ENCODE assay signal across 18 cellular contexts in genomic region chr10:112136816-112137215, GRCh38. TPM values are rescaled to one million over a fixed set of nuclear protein-coding genes. Genes with fewer than 3 reads are reported as not detected.
DNase-seq lines count a peak whose midpoint lies in the region; FAIRE-seq and TF ChIP-seq lines count a peak whose summit lies in the region.
"Had no signal": no experiment of that assay in that cellular context is flagged by ENCODE, and none has a peak within 500 bp of the region (broad histone marks: within the 10 kb centered on the region; RNA-seq: fewer than 3 reads in every experiment).

No MANE protein-coding gene starts in this region.

- H3K9me3 ChIP-seq in HEK293 (ENCODE audit: control insufficient read depth, insufficient read depth, low read depth, low read length) = no peaks in the 10 kb centered on the region
- no peaks in the 10 kb centered on the region for H3K9me3 ChIP-seq in neural progenitor cell (ENCODE audit: low read depth)
- H3K9me3 ChIP-seq in Karpas-422 (ENCODE audit: low read length) = no peaks in the 10 kb centered on the region
- H3K9me3 ChIP-seq: A549, BLaER1 had no signal

- H3K36me3 ChIP-seq in HEK293 (ENCODE audit: control insufficient read depth in 2 of 2, insufficient read depth in 1 of 2, low read length in 2 of 2) (no peaks in the 10 kb centered on the region), neural progenitor cell (no peaks in the 10 kb centered on the region), Karpas-422 (ENCODE audit: insufficient read depth, low read length) (peaks cover 88% of the 10 kb centered on the region)
- H3K36me3 ChIP-seq: BLaER1 had no signal

- no peak for TF ChIP-seq CTCF in HEK293 (tag by site-specific recombination; IDR thresholded peaks at IDR 0.05)
- TF ChIP-seq CTCF in neural progenitor cell (IDR thresholded peaks at IDR 0.05) = no peak

- H3K4me3 ChIP-seq in HEK293 (ENCODE audit: low read depth, low read length) (no peak overlapping the region), neural progenitor cell (no peak overlapping the region), Karpas-422 (ENCODE audit: low read length) (no peak overlapping the region)
- H3K4me3 ChIP-seq: A549, BLaER1, K562 had no signal

- H3K4me3 Mint-ChIP-seq in neural progenitor cell = peak overlapping the region; percentile 59
- H3K4me3 Mint-ChIP-seq in activated naive CD4-positive, alpha-beta T cell treated with anti-CD3 and anti-CD28 coated beads for 36 hours = no peak overlapping the region
- H3K4me3 Mint-ChIP-seq: CD14-positive monocyte; CD4-positive, alpha-beta memory T cell; H9 had no signal

- H3K9ac ChIP-seq in neural progenitor cell (no peak overlapping the region), Karpas-422 (ENCODE audit: low read length) (no peak overlapping the region)
- H3K9ac ChIP-seq: BLaER1 had no signal

- CTCF ChIA-PET in HEK293 (lab: Yijun Ruan, JAX) = interaction anchor here (0.6 to 4.5 kb wide), 51 partner anchors 9 to 1250 kb away, joined by 3 to 60 read pairs (median 4); partner anchors contain the start of gene ADRA2A
- CTCF ChIA-PET in activated naive CD4-positive, alpha-beta T cell treated with anti-CD3 and anti-CD28 coated beads for 36 hours (lab: Charles Lee) = interaction anchor here (0.6 to 4.6 kb wide), 39 partner anchors 9 to 1830 kb away, joined by 3 to 42 read pairs (median 4); partner anchors contain the start of gene GPAM

- intact Hi-C loops in activated naive CD4-positive, alpha-beta T cell treated with anti-CD3 and anti-CD28 coated beads for 36 hours (cut with micrococcal nuclease) = loop anchor here (1.0 to 5.0 kb wide), 7 partner anchors 21 to 1527 kb away; partner anchors contain the start of gene ADRA2A

- H3F3A ChIP-seq in neural progenitor cell (ENCODE audit: low read depth) = no peaks in the 10 kb centered on the region

- H3K4me2 ChIP-seq in neural progenitor cell = no peak overlapping the region
- no peak overlapping the region for H3K4me2 ChIP-seq in Karpas-422 (ENCODE audit: low read depth, low read length, poor library complexity, severe bottlenecking)
- H3K4me2 ChIP-seq: A549, BLaER1 had no signal

- POLR2A ChIA-PET in HEK293 (lab: Yijun Ruan, JAX) = no interaction called here

- no peak overlapping the region for H3K27ac ChIP-seq in HEK293 (ENCODE audit: extremely low read depth, low read depth, low read length)
- no peak overlapping the region for H3K27ac ChIP-seq in neural progenitor cell
- no peak overlapping the region for H3K27ac ChIP-seq in Karpas-422 (ENCODE audit: low read length)
- H3K27ac ChIP-seq: 22Rv1, A549, BLaER1, HL-60 had no signal

- H3K27ac Mint-ChIP-seq in neural progenitor cell = peak overlapping the region; percentile 3
- H3K27ac Mint-ChIP-seq in activated naive CD4-positive, alpha-beta T cell treated with anti-CD3 and anti-CD28 coated beads for 36 hours = no peak overlapping the region
- H3K27ac Mint-ChIP-seq: CD4-positive, alpha-beta memory T cell had no signal

- H3K9me3 Mint-ChIP-seq in neural progenitor cell = no peaks in the 10 kb centered on the region
- no peaks in the 10 kb centered on the region for H3K9me3 Mint-ChIP-seq in activated naive CD4-positive, alpha-beta T cell treated with anti-CD3 and anti-CD28 coated beads for 36 hours
- H3K9me3 Mint-ChIP-seq: CD4-positive, alpha-beta memory T cell; H9 had no signal

- peak; percentile 44 for DNase-seq in activated CD8-positive, alpha-beta memory T cell treated with anti-CD3 and anti-CD28 coated beads for 24 hours
- DNase-seq in activated CD8-positive, alpha-beta memory T cell treated with anti-CD3 and anti-CD28 coated beads, Interleukin-2, amount 50 U/mL, for 4 hours = no peak
- DNase-seq in neural progenitor cell (ENCODE audit: low spot score) (no peak), Karpas-422 (no peak), urothelium cell line (ENCODE audit: low spot score) (no peak)
- no peak for DNase-seq in activated naive CD4-positive, alpha-beta T cell treated with anti-CD3 and anti-CD28 coated beads for 36 hours
- DNase-seq: DMS153, DMS79 had no signal

- peaks cover 10% of the 10 kb centered on the region for H3K4me1 Mint-ChIP-seq in neural progenitor cell
- no peaks in the 10 kb centered on the region for H3K4me1 Mint-ChIP-seq in activated naive CD4-positive, alpha-beta T cell treated with anti-CD3 and anti-CD28 coated beads for 36 hours (ENCODE audit: low read depth)
- H3K4me1 Mint-ChIP-seq: CD4-positive, alpha-beta memory T cell had no signal

- H3K36me3 Mint-ChIP-seq in neural progenitor cell = no peaks in the 10 kb centered on the region
- H3K36me3 Mint-ChIP-seq in activated naive CD4-positive, alpha-beta T cell treated with anti-CD3 and anti-CD28 coated beads for 36 hours (ENCODE audit: low read depth) = no peaks in the 10 kb centered on the region
- H3K36me3 Mint-ChIP-seq: CD14-positive monocyte; CD4-positive, alpha-beta memory T cell had no signal

- no peaks in the 10 kb centered on the region for H4K20me1 ChIP-seq in neural progenitor cell (ENCODE audit: low read depth)
- peaks cover 8% of the 10 kb centered on the region for H4K20me1 ChIP-seq in Karpas-422 (ENCODE audit: insufficient read depth, low read depth, low read length)
- H4K20me1 ChIP-seq: BLaER1 had no signal

- H3K79me2 ChIP-seq in neural progenitor cell (ENCODE audit: low read depth) (no peaks in the 10 kb centered on the region), Karpas-422 (ENCODE audit: low read length) (no peaks in the 10 kb centered on the region; the same call in 1 of the 2 replicates)

- H3K9me2 ChIP-seq in Karpas-422 (replicated peaks; ENCODE audit: insufficient read depth, low read length) = no peaks in the 10 kb centered on the region

- no peaks in the 10 kb centered on the region for H3K4me1 ChIP-seq in HEK293 (ENCODE audit: control insufficient read depth, insufficient read depth, low read length)
- H3K4me1 ChIP-seq in neural progenitor cell = no peaks in the 10 kb centered on the region
- no peaks in the 10 kb centered on the region for H3K4me1 ChIP-seq in Karpas-422 (ENCODE audit: low read length)
- H3K4me1 ChIP-seq: A549 had no signal

- H2AFZ ChIP-seq in neural progenitor cell (replicated peaks) = peak overlapping the region; percentile 97
- H2AFZ ChIP-seq in Karpas-422 (ENCODE audit: low read length) = no peak overlapping the region

- H3K27me3 ChIP-seq in neural progenitor cell (no peaks in the 10 kb centered on the region), Karpas-422 (ENCODE audit: low read length) (no peaks in the 10 kb centered on the region)
- H3K27me3 ChIP-seq: BLaER1 had no signal

- FAIRE-seq in urothelium cell line (lab: Jason Lieb, UNC) = no peak
- FAIRE-seq: A549, GM12892, K562 had no signal

- peaks cover 10% of the 10 kb centered on the region for H3K27me3 Mint-ChIP-seq in neural progenitor cell (ENCODE audit: insufficient read depth, low read depth)
- H3K27me3 Mint-ChIP-seq in activated naive CD4-positive, alpha-beta T cell treated with anti-CD3 and anti-CD28 coated beads for 36 hours (ENCODE audit: low read depth) = peaks cover 4% of the 10 kb centered on the region

TF ChIP-seq in HEK293, 187 proteins besides CTCF, POLR2A, EP300 and RAD21:
- no peak for TF ChIP-seq ZNF837 (tag by site-specific recombination; IDR thresholded peaks at IDR 0.05)
- 0 out of 2 replicates have a peak, but pooled peaks have one; percentile 29 for TF ChIP-seq ZFHX2 (tag by site-specific recombination; conservative IDR thresholded peaks at IDR 0.05)

RNA-seq across cellular contexts. Expression of gene GPAM, which starts 46.7 kb away (rescaled TPM):
- total RNA-seq in neural progenitor cell (ENCODE audit: low replicate concordance) = 14.8 and 18.9 TPM in 2 replicates
- 164 and 481 TPM in 2 replicates for total RNA-seq in Karpas-422 (2014; rRNA removed; shearing (Covaris generic); ENCODE audit: low replicate concordance)
- 1 to 10 TPM; 7.3 to 8.1 TPM for total RNA-seq in activated naive CD4-positive, alpha-beta T cell treated with anti-CD3 and anti-CD28 coated beads for 36 hours
